1 cellular context compared by ENCODE assay signal in genomic region chr17:21421421-21422381, GRCh38. TPM values are rescaled to one million over a fixed set of nuclear protein-coding genes. Genes with fewer than 3 reads are reported as not detected.
"Had no signal": no experiment of that assay in that cellular context is flagged by ENCODE, and none has a peak within 500 bp of the region (broad histone marks: within the 10 kb centered on the region; RNA-seq: fewer than 3 reads in every experiment).

No MANE protein-coding gene starts in this region.

RNA-seq across cellular contexts. Expression of gene KCNJ12, which starts 45.5 kb away (rescaled TPM):
- total RNA-seq: activated CD8-positive, alpha-beta T cell treated with anti-CD3 and anti-CD28 coated beads, Interleukin-2, amount 10 ng/mL, durations not matched to agents 7 days and 5 days had no signal
